In the genomic region with DNA sequence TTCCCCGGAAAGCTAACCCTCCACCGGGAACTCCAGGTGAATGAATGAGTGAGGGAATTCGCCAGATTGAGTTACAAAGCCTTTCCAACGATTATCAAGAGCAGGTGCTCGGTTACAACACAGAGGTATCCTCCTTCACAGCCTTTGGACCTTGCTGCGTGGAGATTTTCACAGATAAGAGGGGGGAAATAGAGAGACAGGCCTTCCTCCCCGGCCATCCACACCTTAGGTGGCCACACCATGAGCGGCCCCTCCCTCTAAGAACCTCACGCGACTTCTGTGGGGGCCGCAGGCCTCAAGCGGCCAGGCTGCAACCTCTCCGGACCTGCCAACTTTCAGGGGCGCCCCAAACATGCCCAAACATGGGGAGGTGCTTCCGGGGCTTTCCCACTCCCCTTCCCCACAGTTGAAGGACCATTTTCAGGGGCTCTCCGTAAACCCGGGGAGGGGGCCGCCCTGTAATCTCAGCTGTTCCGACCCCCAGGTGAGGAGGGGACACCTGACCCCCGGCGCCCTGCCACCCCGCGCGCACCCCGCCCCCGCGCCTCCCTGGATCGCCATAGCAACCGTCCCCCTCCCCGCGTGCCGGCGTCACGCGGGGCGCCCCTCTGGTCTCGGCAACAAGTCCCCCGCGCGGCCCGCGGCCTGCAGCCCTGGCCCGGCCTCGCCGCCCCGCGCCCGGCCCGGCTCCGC, we compare ENCODE assay signal across 1 cellular context.
TF ChIP-seq lines count a peak whose summit lies in the region.

No MANE protein-coding gene starts in this region.

TF ChIP-seq in K562, 482 proteins besides CTCF, POLR2A, EP300 and RAD21 (continued from another document):
- TF ChIP-seq, protein P1, sequence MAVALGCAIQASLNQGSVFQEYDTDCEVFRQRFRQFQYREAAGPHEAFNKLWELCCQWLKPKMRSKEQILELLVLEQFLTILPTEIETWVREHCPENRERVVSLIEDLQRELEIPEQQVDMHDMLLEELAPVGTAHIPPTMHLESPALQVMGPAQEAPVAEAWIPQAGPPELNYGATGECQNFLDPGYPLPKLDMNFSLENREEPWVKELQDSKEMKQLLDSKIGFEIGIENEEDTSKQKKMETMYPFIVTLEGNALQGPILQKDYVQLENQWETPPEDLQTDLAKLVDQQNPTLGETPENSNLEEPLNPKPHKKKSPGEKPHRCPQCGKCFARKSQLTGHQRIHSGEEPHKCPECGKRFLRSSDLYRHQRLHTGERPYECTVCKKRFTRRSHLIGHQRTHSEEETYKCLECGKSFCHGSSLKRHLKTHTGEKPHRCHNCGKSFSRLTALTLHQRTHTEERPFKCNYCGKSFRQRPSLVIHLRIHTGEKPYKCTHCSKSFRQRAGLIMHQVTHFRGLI (CRISPR knock-in tag; IDR thresholded peaks at IDR 0.05): no peak
- TF ChIP-seq, protein P2, sequence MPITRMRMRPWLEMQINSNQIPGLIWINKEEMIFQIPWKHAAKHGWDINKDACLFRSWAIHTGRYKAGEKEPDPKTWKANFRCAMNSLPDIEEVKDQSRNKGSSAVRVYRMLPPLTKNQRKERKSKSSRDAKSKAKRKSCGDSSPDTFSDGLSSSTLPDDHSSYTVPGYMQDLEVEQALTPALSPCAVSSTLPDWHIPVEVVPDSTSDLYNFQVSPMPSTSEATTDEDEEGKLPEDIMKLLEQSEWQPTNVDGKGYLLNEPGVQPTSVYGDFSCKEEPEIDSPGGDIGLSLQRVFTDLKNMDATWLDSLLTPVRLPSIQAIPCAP (CRISPR knock-in tag; IDR thresholded peaks at IDR 0.05; ENCODE audit: borderline replicate concordance): no peak
- TF ChIP-seq GTF2E2 (tag; IDR thresholded peaks at IDR 0.05) (no peak), SRF (CRISPR knock-in tag; IDR thresholded peaks at IDR 0.05) (peak; percentile 40 to 59; a peak in 1 of 4 replicates), ETS2 (tag; IDR thresholded peaks at IDR 0.05; ENCODE audit: borderline replicate concordance, poor library complexity, severe bottlenecking) (no peak), CSDE1 (IDR thresholded peaks at IDR 0.05) (no peak), TGIF2 (CRISPR knock-in tag; IDR thresholded peaks at IDR 0.05) (no peak), GTF2A2 (tag; IDR thresholded peaks at IDR 0.05) (no peak), L3MBTL2 (IDR thresholded peaks at IDR 0.05) (peak; percentile 46), HNRNPUL1 (IDR thresholded peaks at IDR 0.05; ENCODE audit: low read length) (no peak), SAP30 (IDR thresholded peaks at IDR 0.05; ENCODE audit: borderline replicate concordance, insufficient read depth, low read depth, low read length, poor library complexity, severe bottlenecking) (peak; percentile 29), NEUROD1 (IDR thresholded peaks at IDR 0.05; ENCODE audit: borderline replicate concordance, low read depth, low read length, partially characterized antibody) (no peak), ZBED1 (IDR thresholded peaks at IDR 0.05) (no peak), ZNF431 (CRISPR knock-in tag; IDR thresholded peaks at IDR 0.05) (0 out of 2 replicates have a peak, but pooled peaks have one; percentile 45), ZNF444 (CRISPR knock-in tag; IDR thresholded peaks at IDR 0.05) (no peak), ZEB2 (IDR thresholded peaks at IDR 0.05) (no peak), ZNF24 (IDR thresholded peaks at IDR 0.05) (peak; percentile 77), ZNF232 (CRISPR knock-in tag; IDR thresholded peaks at IDR 0.05) (0 out of 2 replicates have a peak, but pooled peaks have one; percentile 20), ADNP (tag; IDR thresholded peaks at IDR 0.05) (no peak), FIP1L1 (IDR thresholded peaks at IDR 0.05; ENCODE audit: low read depth, low read length, poor library complexity, severe bottlenecking) (no peak), RFX1 (IDR thresholded peaks at IDR 0.05) (peak; percentile 60)
- TF ChIP-seq, protein P3, sequence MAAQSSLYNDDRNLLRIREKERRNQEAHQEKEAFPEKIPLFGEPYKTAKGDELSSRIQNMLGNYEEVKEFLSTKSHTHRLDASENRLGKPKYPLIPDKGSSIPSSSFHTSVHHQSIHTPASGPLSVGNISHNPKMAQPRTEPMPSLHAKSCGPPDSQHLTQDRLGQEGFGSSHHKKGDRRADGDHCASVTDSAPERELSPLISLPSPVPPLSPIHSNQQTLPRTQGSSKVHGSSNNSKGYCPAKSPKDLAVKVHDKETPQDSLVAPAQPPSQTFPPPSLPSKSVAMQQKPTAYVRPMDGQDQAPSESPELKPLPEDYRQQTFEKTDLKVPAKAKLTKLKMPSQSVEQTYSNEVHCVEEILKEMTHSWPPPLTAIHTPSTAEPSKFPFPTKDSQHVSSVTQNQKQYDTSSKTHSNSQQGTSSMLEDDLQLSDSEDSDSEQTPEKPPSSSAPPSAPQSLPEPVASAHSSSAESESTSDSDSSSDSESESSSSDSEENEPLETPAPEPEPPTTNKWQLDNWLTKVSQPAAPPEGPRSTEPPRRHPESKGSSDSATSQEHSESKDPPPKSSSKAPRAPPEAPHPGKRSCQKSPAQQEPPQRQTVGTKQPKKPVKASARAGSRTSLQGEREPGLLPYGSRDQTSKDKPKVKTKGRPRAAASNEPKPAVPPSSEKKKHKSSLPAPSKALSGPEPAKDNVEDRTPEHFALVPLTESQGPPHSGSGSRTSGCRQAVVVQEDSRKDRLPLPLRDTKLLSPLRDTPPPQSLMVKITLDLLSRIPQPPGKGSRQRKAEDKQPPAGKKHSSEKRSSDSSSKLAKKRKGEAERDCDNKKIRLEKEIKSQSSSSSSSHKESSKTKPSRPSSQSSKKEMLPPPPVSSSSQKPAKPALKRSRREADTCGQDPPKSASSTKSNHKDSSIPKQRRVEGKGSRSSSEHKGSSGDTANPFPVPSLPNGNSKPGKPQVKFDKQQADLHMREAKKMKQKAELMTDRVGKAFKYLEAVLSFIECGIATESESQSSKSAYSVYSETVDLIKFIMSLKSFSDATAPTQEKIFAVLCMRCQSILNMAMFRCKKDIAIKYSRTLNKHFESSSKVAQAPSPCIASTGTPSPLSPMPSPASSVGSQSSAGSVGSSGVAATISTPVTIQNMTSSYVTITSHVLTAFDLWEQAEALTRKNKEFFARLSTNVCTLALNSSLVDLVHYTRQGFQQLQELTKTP (IDR thresholded peaks at IDR 0.05; ENCODE audit: low read depth in 1 of 2, partially characterized antibody in 2 of 2): no peak
- TF ChIP-seq, protein P4, sequence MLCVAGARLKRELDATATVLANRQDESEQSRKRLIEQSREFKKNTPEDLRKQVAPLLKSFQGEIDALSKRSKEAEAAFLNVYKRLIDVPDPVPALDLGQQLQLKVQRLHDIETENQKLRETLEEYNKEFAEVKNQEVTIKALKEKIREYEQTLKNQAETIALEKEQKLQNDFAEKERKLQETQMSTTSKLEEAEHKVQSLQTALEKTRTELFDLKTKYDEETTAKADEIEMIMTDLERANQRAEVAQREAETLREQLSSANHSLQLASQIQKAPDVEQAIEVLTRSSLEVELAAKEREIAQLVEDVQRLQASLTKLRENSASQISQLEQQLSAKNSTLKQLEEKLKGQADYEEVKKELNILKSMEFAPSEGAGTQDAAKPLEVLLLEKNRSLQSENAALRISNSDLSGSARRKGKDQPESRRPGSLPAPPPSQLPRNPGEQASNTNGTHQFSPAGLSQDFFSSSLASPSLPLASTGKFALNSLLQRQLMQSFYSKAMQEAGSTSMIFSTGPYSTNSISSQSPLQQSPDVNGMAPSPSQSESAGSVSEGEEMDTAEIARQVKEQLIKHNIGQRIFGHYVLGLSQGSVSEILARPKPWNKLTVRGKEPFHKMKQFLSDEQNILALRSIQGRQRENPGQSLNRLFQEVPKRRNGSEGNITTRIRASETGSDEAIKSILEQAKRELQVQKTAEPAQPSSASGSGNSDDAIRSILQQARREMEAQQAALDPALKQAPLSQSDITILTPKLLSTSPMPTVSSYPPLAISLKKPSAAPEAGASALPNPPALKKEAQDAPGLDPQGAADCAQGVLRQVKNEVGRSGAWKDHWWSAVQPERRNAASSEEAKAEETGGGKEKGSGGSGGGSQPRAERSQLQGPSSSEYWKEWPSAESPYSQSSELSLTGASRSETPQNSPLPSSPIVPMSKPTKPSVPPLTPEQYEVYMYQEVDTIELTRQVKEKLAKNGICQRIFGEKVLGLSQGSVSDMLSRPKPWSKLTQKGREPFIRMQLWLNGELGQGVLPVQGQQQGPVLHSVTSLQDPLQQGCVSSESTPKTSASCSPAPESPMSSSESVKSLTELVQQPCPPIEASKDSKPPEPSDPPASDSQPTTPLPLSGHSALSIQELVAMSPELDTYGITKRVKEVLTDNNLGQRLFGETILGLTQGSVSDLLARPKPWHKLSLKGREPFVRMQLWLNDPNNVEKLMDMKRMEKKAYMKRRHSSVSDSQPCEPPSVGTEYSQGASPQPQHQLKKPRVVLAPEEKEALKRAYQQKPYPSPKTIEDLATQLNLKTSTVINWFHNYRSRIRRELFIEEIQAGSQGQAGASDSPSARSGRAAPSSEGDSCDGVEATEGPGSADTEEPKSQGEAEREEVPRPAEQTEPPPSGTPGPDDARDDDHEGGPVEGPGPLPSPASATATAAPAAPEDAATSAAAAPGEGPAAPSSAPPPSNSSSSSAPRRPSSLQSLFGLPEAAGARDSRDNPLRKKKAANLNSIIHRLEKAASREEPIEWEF (CRISPR knock-in tag; IDR thresholded peaks at IDR 0.05): no peak
